ENCODE assay signal across 1 cellular context in the genomic region with DNA sequence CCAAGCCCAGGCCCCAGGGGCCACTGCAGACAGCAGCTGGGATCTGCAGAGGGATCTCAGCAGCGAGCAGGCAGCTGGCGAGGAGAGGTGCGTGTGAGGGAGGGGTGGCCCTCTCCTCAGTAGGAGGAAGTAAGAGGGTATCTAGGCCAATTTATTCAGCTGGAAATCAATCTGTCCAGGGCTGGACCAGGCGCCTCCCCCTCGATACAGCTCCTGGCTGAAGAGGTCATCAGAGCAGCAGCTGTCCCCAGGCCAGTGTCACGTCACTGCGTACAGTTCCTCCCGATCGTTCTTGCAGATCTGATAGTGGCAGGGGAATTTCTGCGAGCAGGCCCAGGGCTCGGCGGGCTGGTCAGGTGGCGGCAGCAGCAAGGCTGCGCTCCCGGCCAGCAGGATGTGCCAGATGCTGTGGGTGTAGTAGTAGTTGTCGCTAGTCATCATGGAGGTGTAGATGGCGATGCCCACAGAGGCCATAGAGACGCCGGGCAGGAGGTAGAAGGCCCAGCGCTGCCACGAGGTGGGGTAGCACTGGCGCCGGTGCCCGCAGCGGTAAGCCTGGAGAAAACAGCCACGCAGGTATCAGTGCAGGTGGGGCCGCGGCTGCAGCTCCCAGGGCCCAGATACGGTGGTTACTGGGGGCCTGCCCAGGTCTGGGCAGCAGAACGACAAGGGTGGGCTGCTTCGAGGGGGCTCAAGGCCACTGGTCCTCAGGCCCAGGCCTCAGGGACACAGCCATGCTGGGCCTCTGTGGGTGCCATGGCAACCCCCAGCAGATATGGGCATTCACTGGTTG.
TF ChIP-seq lines count a peak whose summit lies in the region.

No MANE protein-coding gene starts in this region.

TF ChIP-seq in endothelial cell of umbilical vein, 7 proteins besides CTCF, POLR2A, EP300 and RAD21:
- TF ChIP-seq MYC (IDR thresholded peaks at IDR 0.05; ENCODE audit: low read depth, low read length) (no peak), POLR2AphosphoS5 (IDR thresholded peaks at IDR 0.05; ENCODE audit: insufficient read depth, low read depth, low read length) (no peak), GATA2 (IDR thresholded peaks at IDR 0.05; ENCODE audit: insufficient read depth, insufficient read length, low read depth, low read length) (no peak), JUN (IDR thresholded peaks at IDR 0.05; ENCODE audit: borderline replicate concordance, insufficient read depth, insufficient read length, low read depth) (no peak), FOS (IDR thresholded peaks at IDR 0.05; ENCODE audit: borderline replicate concordance, insufficient read depth, low read length) (no peak)
- TF ChIP-seq, protein P1, sequence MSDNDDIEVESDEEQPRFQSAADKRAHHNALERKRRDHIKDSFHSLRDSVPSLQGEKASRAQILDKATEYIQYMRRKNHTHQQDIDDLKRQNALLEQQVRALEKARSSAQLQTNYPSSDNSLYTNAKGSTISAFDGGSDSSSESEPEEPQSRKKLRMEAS (IDR thresholded peaks at IDR 0.05; ENCODE audit: insufficient read depth, insufficient read length), result no peak
